ENCODE assay signal across 25 cellular contexts in the genomic region with DNA sequence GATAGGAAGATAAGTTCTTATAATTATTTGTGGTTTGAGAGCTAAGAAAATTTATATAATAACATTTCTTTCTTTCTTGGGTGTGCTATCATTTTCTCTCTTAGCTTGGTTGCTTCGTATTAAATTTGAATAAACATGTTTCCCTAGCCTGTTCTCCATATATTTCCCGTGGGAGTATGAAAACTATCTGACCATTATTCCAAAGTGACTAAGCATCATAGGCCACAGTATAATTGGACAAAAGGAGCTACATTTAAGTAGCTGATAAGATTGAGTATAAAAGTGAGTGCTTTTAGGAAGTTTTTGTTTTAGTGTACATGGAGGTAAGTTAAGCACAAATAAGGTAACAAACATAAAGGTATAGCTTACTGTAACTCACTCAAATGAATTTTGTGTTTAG. TPM values are rescaled to one million over a fixed set of nuclear protein-coding genes. Genes with fewer than 3 reads are reported as not detected.
"Had no signal": no experiment of that assay in that cellular context is flagged by ENCODE, and none has a peak within 500 bp of the region (broad histone marks: within the 10 kb centered on the region; RNA-seq: fewer than 3 reads in every experiment).

No MANE protein-coding gene starts in this region.

- H3K4me1 ChIP-seq: Peyer's patch had no signal

- ATAC-seq: activated T-helper 17 cell treated with anti-CD3 and anti-CD28 coated beads, Interleukin-2, amount 50 U/mL, for 72 hours; T-helper 17 cell had no signal

- H3K9me3 ChIP-seq: adrenal gland, Peyer's patch had no signal

- H3K27me3 ChIP-seq: adrenal gland, Peyer's patch had no signal

- H3K36me3 ChIP-seq: adrenal gland, Peyer's patch had no signal

- H3K27ac ChIP-seq: adrenal gland, Peyer's patch had no signal

- DNase-seq: activated CD4-positive, alpha-beta memory T cell treated with anti-CD3 and anti-CD28 coated beads for 36 hours; activated CD4-positive, alpha-beta T cell treated with anti-CD3 and anti-CD28 coated beads, Interleukin-2, amount 10 ng/mL, durations not matched to agents 7 days and 5 days; activated CD4-positive, CD25-positive, alpha-beta regulatory T cell; activated CD8-positive, alpha-beta memory T cell treated with anti-CD3 and anti-CD28 coated beads for 24 hours; activated gamma-delta T cell; activated naive CD4-positive, alpha-beta T cell treated with anti-CD3 and anti-CD28 coated beads for 36 hours; activated T-cell treated with anti-CD3 and anti-CD28 coated beads, Interleukin-2, amount 50 U/mL, for 48 hours; adrenal gland; anterior cingulate cortex; MM.1S; NCI-H1105; NCI-H1436; NCI-H1694 treated with DMSO at 0.1 percent for 48 hours; NCI-H2029 treated with DMSO at 0.1 percent for 48 hours; NCI-H345; NCI-H510A; NCI-H526 treated with DMSO at 0.1 percent for 48 hours; NCI-H82; NK-92 treated with Interleukin-12 subunit alpha and Interleukin-12 subunit beta, amount 100 ng/mL, for 24 hours; OCI-M1; Peyer's patch; SIG-M5; T-helper 17 cell; T-helper 9 cell had no signal

- H3K4me3 ChIP-seq: adrenal gland, Peyer's patch had no signal

RNA-seq across cellular contexts. Expression of a gene that starts 8.4 kb away (rescaled TPM):
- total RNA-seq: activated CD4-positive, alpha-beta T cell treated with anti-CD3 and anti-CD28 coated beads, Interleukin-2, amount 10 ng/mL, durations not matched to agents 7 days and 5 days; T-helper 17 cell had no signal
